ENCODE assay signal across 16 cellular contexts in genomic region chr6:152305672-152306071, GRCh38.
"Had no signal": no experiment of that assay in that cellular context is flagged by ENCODE, and none has a peak within 500 bp of the region (broad histone marks: within the 10 kb centered on the region; RNA-seq: fewer than 3 reads in every experiment).

No MANE protein-coding gene starts in this region.

- H3K4me3 ChIP-seq: dorsolateral prefrontal cortex, neural progenitor cell, psoas muscle, stomach, testis had no signal

- H3K27ac ChIP-seq: brain microvascular endothelial cell, neural progenitor cell, psoas muscle had no signal

- H2AFZ ChIP-seq: neural progenitor cell had no signal

- H3K9ac ChIP-seq: neural progenitor cell had no signal

- H3K27me3 ChIP-seq: brain microvascular endothelial cell, dorsolateral prefrontal cortex, neural progenitor cell, stomach, testis had no signal

- H3K36me3 ChIP-seq: neural progenitor cell had no signal

- H3K4me2 ChIP-seq: neural progenitor cell had no signal

- H3K4me1 ChIP-seq: testis had no signal

- DNase-seq: activated B cell treated with CpG ODN at 0.5 μM for 24 hours; activated CD4-positive, alpha-beta T cell treated with anti-CD3 and anti-CD28 coated beads, Interleukin-2, amount 10 ng/mL, durations not matched to agents 24 days and 14 days; activated naive CD8-positive, alpha-beta T cell treated with anti-CD3 and anti-CD28 coated beads, Interleukin-2, amount 10 ng/mL, durations not matched to agents 7 days and 5 days; brain microvascular endothelial cell; dorsolateral prefrontal cortex; endodermal cell; hippocampal formation; kidney; midbrain; psoas muscle; stimulated activated CD4-positive, alpha-beta T cell treated with anti-CD3 and anti-CD28 coated beads, Interleukin-1b, Interleukin-23, amount 100 ng/mL, for 48 hours; stomach; SW 1271; testis had no signal

- H3K9me3 ChIP-seq: psoas muscle, stomach, testis had no signal

- ATAC-seq: psoas muscle, sciatic nerve had no signal
